In the genomic region with DNA sequence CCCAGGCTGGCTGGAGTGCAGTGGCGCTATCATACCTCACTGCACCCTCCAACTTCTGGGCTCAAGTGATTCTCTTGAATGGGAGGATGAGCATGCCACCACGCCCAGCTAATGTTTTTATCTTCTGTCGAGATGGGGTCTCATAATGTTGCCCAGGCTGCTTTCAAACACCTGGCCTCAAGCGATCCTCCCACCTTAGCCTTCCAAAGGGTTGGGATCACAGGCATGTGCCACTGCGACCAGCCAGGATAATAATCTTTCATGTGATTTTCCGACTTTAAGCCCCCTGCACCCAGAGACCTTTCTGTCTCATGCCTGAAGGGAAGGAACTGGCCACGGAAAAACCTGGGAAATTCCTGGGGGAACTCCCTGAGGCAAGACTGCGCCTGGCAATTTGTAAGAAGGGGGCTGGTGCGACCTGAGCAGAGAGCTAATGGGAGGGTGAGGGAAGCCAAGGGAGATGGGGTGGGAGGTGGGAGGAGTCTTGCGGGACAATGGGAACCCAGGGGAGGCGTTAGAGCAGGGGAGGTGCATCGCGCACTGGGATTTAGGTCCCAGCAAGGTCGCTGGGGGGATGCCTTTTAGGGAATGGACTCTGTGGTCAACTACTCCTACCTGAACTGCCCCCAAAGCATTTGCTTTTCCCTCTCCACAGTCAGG, we compare ENCODE assay signal across 8 cellular contexts.
DNase-seq lines count a peak whose midpoint lies in the region; ATAC-seq and TF ChIP-seq lines count a peak whose summit lies in the region.

No MANE protein-coding gene starts in this region.

- peaks cover 10% of the 10 kb centered on the region for H3K4me1 ChIP-seq in RWPE2 (ENCODE audit: insufficient read depth, poor library complexity, severe bottlenecking)

- no peaks in the 10 kb centered on the region for H3K36me3 ChIP-seq in RWPE2 (ENCODE audit: low read depth)

- H3K27ac ChIP-seq in RWPE2 (ENCODE audit: poor library complexity, severe bottlenecking): no peak overlapping the region

- no peak for TF ChIP-seq CTCF in RWPE2 (IDR thresholded peaks at IDR 0.05; ENCODE audit: poor library complexity, severe bottlenecking)

- H3K9me3 ChIP-seq in RWPE2 (ENCODE audit: severe bottlenecking): no peaks in the 10 kb centered on the region

- H3K4me3 ChIP-seq in RWPE2 (ENCODE audit: severe bottlenecking): peak overlapping the region; percentile 77

- intact Hi-C loops in head of caudate nucleus (cut with DNase I): loop anchor here (1.0 kb wide), 1 partner anchor 72 kb away; a partner anchor contains a TSS

- H3K27me3 ChIP-seq in RWPE2 (ENCODE audit: insufficient read depth, poor library complexity, severe bottlenecking): no peaks in the 10 kb centered on the region

- ATAC-seq in RWPE2 (ENCODE audit: low read depth) (no peak), HG03565 (IDR thresholded peaks at IDR 0.05; ENCODE audit: unreplicated experiment) (no peak)

- DNase-seq in NCI-H1417 (lab: John Stamatoyannopoulos, UW) (peak in 2 of 3 experiments; percentile 18 to 62), NCI-H1417 treated with DMSO at 0.1 percent for 48 hours (lab: John Stamatoyannopoulos, UW) (no peak), RWPE2 (ENCODE audit: low spot score) (no peak), head of caudate nucleus (peak in 22 of 42 donors; percentile 20 to 75 (median 38)), NCI-H1930 (lab: John Stamatoyannopoulos, UW) (no peak)
- peak; percentile 36 for DNase-seq in stimulated activated CD8-positive, alpha-beta memory T cell treated with anti-CD3 and anti-CD28 coated beads, Interleukin-4, amount 100 ng/mL, for 48 hours
- no peak for DNase-seq in activated CD8-positive, alpha-beta memory T cell treated with anti-CD3 and anti-CD28 coated beads for 24 hours

Comparison
In these comparisons a context has a peak if more than half of its experiments do, and no peak if none do; other contexts are left out.
1. DNase-seq: peak in NCI-H1417 (2 of 3), head of caudate nucleus (22 of 42) and stimulated activated CD8-positive, alpha-beta memory T cell treated with anti-CD3 and anti-CD28 coated beads, Interleukin-4, amount 100 ng/mL, for 48 hours (single experiment); none in NCI-H1417 treated with DMSO at 0.1 percent for 48 hours (single experiment), RWPE2 (single experiment), NCI-H1930 (0 of 2) and activated CD8-positive, alpha-beta memory T cell treated with anti-CD3 and anti-CD28 coated beads for 24 hours (single experiment).